ENCODE assay signal across 1 cellular context in the genomic region with DNA sequence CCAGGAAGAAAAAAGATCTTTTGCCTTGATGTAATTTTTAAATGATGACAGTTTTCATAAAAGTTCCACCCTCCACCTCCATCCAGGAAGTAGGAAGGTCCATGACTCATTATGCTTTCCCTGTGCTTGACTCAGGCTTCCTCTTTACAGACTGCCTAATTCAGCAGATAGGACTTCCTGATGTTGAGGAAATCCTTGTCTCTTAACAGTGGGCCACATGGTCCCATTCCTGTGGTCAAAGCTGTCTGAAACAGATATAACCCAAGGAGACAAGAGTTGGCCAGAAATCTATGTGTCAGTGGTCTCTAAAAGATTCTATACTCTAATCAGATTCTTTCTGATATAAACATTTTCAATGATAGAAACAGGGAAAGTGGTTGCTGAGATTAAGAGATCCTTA.
TF ChIP-seq lines count a peak whose summit lies in the region.

No MANE protein-coding gene starts in this region.

TF ChIP-seq in SK-N-SH, 30 proteins besides CTCF, POLR2A, EP300 and RAD21 (continued from another document):
- TF ChIP-seq TCF12 (IDR thresholded peaks at IDR 0.05) (peak; percentile 77), CHD2 (IDR thresholded peaks at IDR 0.05; ENCODE audit: low read length, partially characterized antibody) (no peak), TAF1 (IDR thresholded peaks at IDR 0.05; ENCODE audit: borderline replicate concordance, low read depth, low read length) (peak; percentile 19; the same call in 1 of the 2 replicates), JUND (IDR thresholded peaks at IDR 0.05) (peak; percentile 83), FOSL2 (IDR thresholded peaks at IDR 0.05; ENCODE audit: borderline replicate concordance, low read depth) (peak; percentile 86), GATA2 (CRISPR knock-in tag; IDR thresholded peaks at IDR 0.05) (no peak), RXRA (IDR thresholded peaks at IDR 0.05; ENCODE audit: borderline replicate concordance, low read depth) (no peak), NRF1 (IDR thresholded peaks at IDR 0.05; ENCODE audit: low read depth, low read length) (no peak), TEAD4 (IDR thresholded peaks at IDR 0.05; ENCODE audit: borderline replicate concordance, insufficient read depth) (peak; percentile 21; the same call in 1 of the 2 replicates), SIN3A (IDR thresholded peaks at IDR 0.05; ENCODE audit: borderline replicate concordance, low read depth, low read length) (peak; percentile 87), FOXM1 (IDR thresholded peaks at IDR 0.05; ENCODE audit: low read depth) (no peak), YY1 (IDR thresholded peaks at IDR 0.05; ENCODE audit: low read depth) (no peak), ELF1 (IDR thresholded peaks at IDR 0.05) (peak; percentile 84), MEF2A (IDR thresholded peaks at IDR 0.05; ENCODE audit: borderline replicate concordance, low read depth) (no peak), FOXJ3 (CRISPR knock-in tag; IDR thresholded peaks at IDR 0.05) (no peak), MXI1 (IDR thresholded peaks at IDR 0.05; ENCODE audit: low read depth, low read length) (no peak)
- TF ChIP-seq, protein P1, sequence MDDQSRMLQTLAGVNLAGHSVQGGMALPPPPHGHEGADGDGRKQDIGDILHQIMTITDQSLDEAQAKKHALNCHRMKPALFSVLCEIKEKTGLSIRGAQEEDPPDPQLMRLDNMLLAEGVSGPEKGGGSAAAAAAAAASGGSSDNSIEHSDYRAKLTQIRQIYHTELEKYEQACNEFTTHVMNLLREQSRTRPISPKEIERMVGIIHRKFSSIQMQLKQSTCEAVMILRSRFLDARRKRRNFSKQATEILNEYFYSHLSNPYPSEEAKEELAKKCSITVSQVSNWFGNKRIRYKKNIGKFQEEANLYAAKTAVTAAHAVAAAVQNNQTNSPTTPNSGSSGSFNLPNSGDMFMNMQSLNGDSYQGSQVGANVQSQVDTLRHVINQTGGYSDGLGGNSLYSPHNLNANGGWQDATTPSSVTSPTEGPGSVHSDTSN (IDR thresholded peaks at IDR 0.05): peak; percentile 69
- TF ChIP-seq, protein P2, sequence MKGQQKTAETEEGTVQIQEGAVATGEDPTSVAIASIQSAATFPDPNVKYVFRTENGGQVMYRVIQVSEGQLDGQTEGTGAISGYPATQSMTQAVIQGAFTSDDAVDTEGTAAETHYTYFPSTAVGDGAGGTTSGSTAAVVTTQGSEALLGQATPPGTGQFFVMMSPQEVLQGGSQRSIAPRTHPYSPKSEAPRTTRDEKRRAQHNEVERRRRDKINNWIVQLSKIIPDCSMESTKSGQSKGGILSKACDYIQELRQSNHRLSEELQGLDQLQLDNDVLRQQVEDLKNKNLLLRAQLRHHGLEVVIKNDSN (IDR thresholded peaks at IDR 0.05; ENCODE audit: borderline replicate concordance, low read depth): peak; percentile 36; the same call in 1 of the 2 replicates
- TF ChIP-seq, protein P3, sequence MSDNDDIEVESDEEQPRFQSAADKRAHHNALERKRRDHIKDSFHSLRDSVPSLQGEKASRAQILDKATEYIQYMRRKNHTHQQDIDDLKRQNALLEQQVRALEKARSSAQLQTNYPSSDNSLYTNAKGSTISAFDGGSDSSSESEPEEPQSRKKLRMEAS (IDR thresholded peaks at IDR 0.05; ENCODE audit: low read depth): peak; percentile 58; the same call in 1 of the 2 replicates
- TF ChIP-seq, protein P4, sequence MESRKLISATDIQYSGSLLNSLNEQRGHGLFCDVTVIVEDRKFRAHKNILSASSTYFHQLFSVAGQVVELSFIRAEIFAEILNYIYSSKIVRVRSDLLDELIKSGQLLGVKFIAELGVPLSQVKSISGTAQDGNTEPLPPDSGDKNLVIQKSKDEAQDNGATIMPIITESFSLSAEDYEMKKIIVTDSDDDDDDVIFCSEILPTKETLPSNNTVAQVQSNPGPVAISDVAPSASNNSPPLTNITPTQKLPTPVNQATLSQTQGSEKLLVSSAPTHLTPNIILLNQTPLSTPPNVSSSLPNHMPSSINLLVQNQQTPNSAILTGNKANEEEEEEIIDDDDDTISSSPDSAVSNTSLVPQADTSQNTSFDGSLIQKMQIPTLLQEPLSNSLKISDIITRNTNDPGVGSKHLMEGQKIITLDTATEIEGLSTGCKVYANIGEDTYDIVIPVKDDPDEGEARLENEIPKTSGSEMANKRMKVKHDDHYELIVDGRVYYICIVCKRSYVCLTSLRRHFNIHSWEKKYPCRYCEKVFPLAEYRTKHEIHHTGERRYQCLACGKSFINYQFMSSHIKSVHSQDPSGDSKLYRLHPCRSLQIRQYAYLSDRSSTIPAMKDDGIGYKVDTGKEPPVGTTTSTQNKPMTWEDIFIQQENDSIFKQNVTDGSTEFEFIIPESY (IDR thresholded peaks at IDR 0.05; ENCODE audit: borderline replicate concordance, low read depth): no peak
